23 cellular contexts compared by ENCODE assay signal in the genomic region with DNA sequence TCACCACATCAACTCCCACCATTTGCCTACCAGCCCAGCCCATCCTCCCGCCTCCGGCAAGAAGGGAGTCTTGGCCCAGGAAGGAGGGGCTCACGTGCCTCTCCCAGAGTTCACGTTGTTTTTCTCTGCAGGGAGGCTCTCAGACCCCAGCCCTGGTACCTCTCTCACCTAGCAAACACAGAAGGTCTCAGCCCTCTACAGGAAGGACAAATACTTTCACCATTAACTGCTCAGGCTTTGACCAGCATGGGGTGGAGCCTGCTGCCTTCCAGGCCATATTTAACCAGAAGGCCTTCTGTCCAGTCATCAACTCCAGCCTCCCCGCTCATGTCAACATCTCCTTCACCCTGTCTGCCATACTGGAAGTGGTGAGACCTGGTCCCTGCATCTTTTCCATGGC. TPM values are rescaled to one million over a fixed set of nuclear protein-coding genes. Genes with fewer than 3 reads are reported as not detected.
DNase-seq lines count a peak whose midpoint lies in the region; ATAC-seq and TF ChIP-seq lines count a peak whose summit lies in the region.
"Had no signal": no experiment of that assay in that cellular context is flagged by ENCODE, and none has a peak within 500 bp of the region (broad histone marks: within the 10 kb centered on the region; RNA-seq: fewer than 3 reads in every experiment).

No MANE protein-coding gene starts in this region.

- peaks cover 12% of the 10 kb centered on the region for H3K9me3 Mint-ChIP-seq in WTC11
- H3K9me3 Mint-ChIP-seq: CD4-positive, alpha-beta T cell had no signal

- H3K4me3 ChIP-seq in Karpas-422 (ENCODE audit: low read length) = no peak overlapping the region
- H3K4me3 ChIP-seq: BLaER1, GM23248 had no signal

- H4K20me1 ChIP-seq in Karpas-422 (ENCODE audit: insufficient read depth, low read depth, low read length) = no peaks in the 10 kb centered on the region
- H4K20me1 ChIP-seq: BLaER1 had no signal

- H2AFZ ChIP-seq in Karpas-422 (ENCODE audit: low read length) = peak overlapping the region; percentile 42; the same call in 1 of the 2 replicates
- H2AFZ ChIP-seq: GM23248 had no signal

- no peaks in the 10 kb centered on the region for H3K27me3 ChIP-seq in Karpas-422 (ENCODE audit: low read length)
- H3K27me3 ChIP-seq: BLaER1 had no signal

- CTCF ChIA-PET in WTC11 (lab: Charles Lee) = no interaction called here

- no peaks in the 10 kb centered on the region for H3K9me2 ChIP-seq in Karpas-422 (replicated peaks; ENCODE audit: insufficient read depth, low read length)

- no peaks in the 10 kb centered on the region for H3K36me3 ChIP-seq in Karpas-422 (ENCODE audit: insufficient read depth, low read length)
- H3K36me3 ChIP-seq: BLaER1 had no signal

- H3K4me1 Mint-ChIP-seq in WTC11 = peaks cover 9% of the 10 kb centered on the region

- no peaks in the 10 kb centered on the region for H3K27me3 Mint-ChIP-seq in WTC11 (ENCODE audit: low read depth)

- H3K4me2 ChIP-seq in Karpas-422 (ENCODE audit: low read depth, low read length, poor library complexity, severe bottlenecking) = no peak overlapping the region
- H3K4me2 ChIP-seq: BLaER1 had no signal

- H3K4me1 ChIP-seq in Karpas-422 (ENCODE audit: low read length) = peaks cover 5% of the 10 kb centered on the region; the same call in 1 of the 2 replicates
- H3K4me1 ChIP-seq: BLaER1 had no signal

- no peaks in the 10 kb centered on the region for H3K79me2 ChIP-seq in Karpas-422 (ENCODE audit: low read length)

- H3K4me3 Mint-ChIP-seq in WTC11 = no peak overlapping the region
- H3K4me3 Mint-ChIP-seq: CD4-positive, alpha-beta T cell had no signal

- H3K27ac ChIP-seq in Karpas-422 (ENCODE audit: low read length) = no peak overlapping the region
- H3K27ac ChIP-seq: BLaER1, GM23248, HL-60 had no signal

- ATAC-seq in WTC11 (peak; percentile 80), GM19324 (IDR thresholded peaks at IDR 0.05; ENCODE audit: low FRiP score, unreplicated experiment) (no peak), HG02870 (IDR thresholded peaks at IDR 0.05; ENCODE audit: unreplicated experiment) (no peak), GM18858 (IDR thresholded peaks at IDR 0.05; ENCODE audit: unreplicated experiment) (no peak)
- ATAC-seq: Panc1, SK-N-SH treated with all-trans-retinoic acid at 6 μM for 48 hours had no signal

- H3K9ac ChIP-seq in Karpas-422 (ENCODE audit: low read length) = no peak overlapping the region
- H3K9ac ChIP-seq: BLaER1, GM23248 had no signal

- POLR2A ChIA-PET in WTC11 (lab: Charles Lee) = no interaction called here

- H3K36me3 Mint-ChIP-seq in WTC11 = peaks cover 3% of the 10 kb centered on the region; the same call in 1 of the 2 replicates

- no peak overlapping the region for H3K27ac Mint-ChIP-seq in WTC11
- H3K27ac Mint-ChIP-seq: CD4-positive, alpha-beta T cell had no signal

- H3K9me3 ChIP-seq in Karpas-422 (ENCODE audit: low read length) = no peaks in the 10 kb centered on the region
- H3K9me3 ChIP-seq: BLaER1 had no signal

- DNase-seq in Karpas-422 = no peak
- DNase-seq in WTC11 (ENCODE audit: low spot score) = no peak
- DNase-seq in iPS-NIHi7 (ENCODE audit: extremely low spot score) = peak; percentile 49
- no peak for DNase-seq in NCI-H226
- DNase-seq: CD4-positive, alpha-beta T cell; COR-L47; DMS79; GM23248; KG1; NCI-H1092 treated with DMSO at 0.1 percent for 48 hours; NCI-H1436 treated with DMSO at 0.1 percent for 48 hours; NCI-H2081 treated with DMSO at 0.1 percent for 48 hours; NCI-H2171 treated with DMSO at 0.1 percent for 48 hours; NCI-H446 treated with DMSO at 0.1 percent for 48 hours; NCI-H526 treated with DMSO at 0.1 percent for 48 hours had no signal

- no peak for TF ChIP-seq CTCF in WTC11 (IDR thresholded peaks at IDR 0.05)

TF ChIP-seq in WTC11, 78 proteins besides CTCF, POLR2A, EP300 and RAD21:
- TF ChIP-seq, protein P1, sequence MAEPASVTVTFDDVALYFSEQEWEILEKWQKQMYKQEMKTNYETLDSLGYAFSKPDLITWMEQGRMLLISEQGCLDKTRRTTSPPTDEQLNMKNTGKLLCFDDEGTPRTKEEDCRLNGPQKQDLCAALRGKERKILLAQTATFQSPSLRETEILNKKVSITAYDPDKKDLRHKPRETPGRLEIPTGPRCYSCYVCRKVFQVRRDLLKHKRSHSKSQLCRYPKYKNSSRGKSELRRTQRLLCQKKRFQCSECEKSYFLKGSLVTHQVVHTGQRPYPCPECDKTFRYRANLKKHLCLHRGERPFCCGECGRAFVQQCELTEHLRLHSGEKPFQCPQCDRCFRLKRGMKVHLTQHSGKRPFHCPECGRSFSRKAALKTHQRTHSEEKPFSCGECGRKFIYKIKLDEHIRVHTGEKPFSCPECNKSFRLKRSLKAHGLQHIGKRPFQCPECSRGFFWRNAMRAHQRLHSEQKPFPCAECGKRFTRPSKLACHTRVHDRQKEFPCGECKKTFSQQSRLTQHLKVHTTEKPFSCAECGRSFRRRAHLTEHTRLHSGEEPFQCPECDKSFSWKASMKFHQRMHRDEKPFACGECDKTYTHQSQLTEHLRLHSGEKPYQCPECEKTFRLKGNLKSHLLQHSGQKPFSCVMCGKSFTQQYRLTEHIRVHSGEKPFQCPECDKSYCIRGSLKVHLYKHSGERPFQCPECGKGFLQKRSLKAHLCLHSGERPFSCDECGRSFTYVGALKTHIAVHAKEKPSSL (CRISPR knock-in tag; conservative IDR thresholded peaks at IDR 0.05) = no peak
- TF ChIP-seq, protein P2, sequence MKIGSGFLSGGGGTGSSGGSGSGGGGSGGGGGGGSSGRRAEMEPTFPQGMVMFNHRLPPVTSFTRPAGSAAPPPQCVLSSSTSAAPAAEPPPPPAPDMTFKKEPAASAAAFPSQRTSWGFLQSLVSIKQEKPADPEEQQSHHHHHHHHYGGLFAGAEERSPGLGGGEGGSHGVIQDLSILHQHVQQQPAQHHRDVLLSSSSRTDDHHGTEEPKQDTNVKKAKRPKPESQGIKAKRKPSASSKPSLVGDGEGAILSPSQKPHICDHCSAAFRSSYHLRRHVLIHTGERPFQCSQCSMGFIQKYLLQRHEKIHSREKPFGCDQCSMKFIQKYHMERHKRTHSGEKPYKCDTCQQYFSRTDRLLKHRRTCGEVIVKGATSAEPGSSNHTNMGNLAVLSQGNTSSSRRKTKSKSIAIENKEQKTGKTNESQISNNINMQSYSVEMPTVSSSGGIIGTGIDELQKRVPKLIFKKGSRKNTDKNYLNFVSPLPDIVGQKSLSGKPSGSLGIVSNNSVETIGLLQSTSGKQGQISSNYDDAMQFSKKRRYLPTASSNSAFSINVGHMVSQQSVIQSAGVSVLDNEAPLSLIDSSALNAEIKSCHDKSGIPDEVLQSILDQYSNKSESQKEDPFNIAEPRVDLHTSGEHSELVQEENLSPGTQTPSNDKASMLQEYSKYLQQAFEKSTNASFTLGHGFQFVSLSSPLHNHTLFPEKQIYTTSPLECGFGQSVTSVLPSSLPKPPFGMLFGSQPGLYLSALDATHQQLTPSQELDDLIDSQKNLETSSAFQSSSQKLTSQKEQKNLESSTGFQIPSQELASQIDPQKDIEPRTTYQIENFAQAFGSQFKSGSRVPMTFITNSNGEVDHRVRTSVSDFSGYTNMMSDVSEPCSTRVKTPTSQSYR (CRISPR knock-in tag; IDR thresholded peaks at IDR 0.05) = no peak
- TF ChIP-seq ZNF232 (CRISPR knock-in tag; IDR thresholded peaks at IDR 0.05) = no peak
- no peak for TF ChIP-seq TCF7 (CRISPR knock-in tag; IDR thresholded peaks at IDR 0.05; ENCODE audit: low read depth)
- TF ChIP-seq EMX1 (CRISPR knock-in tag; IDR thresholded peaks at IDR 0.05) = no peak

RNA-seq across cellular contexts. Expression of a gene that starts 19.0 kb away (rescaled TPM):
- total RNA-seq in Karpas-422 (2014; rRNA removed; shearing (Covaris generic); ENCODE audit: low replicate concordance) = not detected in 2 replicates
- total RNA-seq in WTC11 (2021) = not detected in 3 replicates
- total RNA-seq: CD4-positive, alpha-beta T cell; GM23248; HT-29 had no signal

RNA-seq across cellular contexts. Expression of a gene that starts 25.0 kb away (rescaled TPM):
- not detected in 2 replicates for total RNA-seq in Karpas-422 (2014; rRNA removed; shearing (Covaris generic); ENCODE audit: low replicate concordance)
- total RNA-seq in WTC11 (2021) = not detected in 3 replicates
- total RNA-seq: CD4-positive, alpha-beta T cell; GM23248; HT-29 had no signal

RNA-seq across cellular contexts. Expression of a gene that starts 46.3 kb away (rescaled TPM):
- total RNA-seq in Karpas-422 (2014; rRNA removed; shearing (Covaris generic); ENCODE audit: low replicate concordance) = not detected in 2 replicates
- total RNA-seq in WTC11 (2021) = not detected in 3 replicates
- total RNA-seq: CD4-positive, alpha-beta T cell; GM23248; HT-29 had no signal

RNA-seq across cellular contexts. Expression of a gene that starts 57.3 kb away (rescaled TPM):
- total RNA-seq in Karpas-422 (2014; rRNA removed; shearing (Covaris generic); ENCODE audit: low replicate concordance) = 59.4 and 68.4 TPM in 2 replicates
- 36.6 to 42.3 TPM (median 38.0 TPM) in 3 replicates for total RNA-seq in WTC11 (2021)
